21 cellular contexts compared by ENCODE assay signal in the genomic region with DNA sequence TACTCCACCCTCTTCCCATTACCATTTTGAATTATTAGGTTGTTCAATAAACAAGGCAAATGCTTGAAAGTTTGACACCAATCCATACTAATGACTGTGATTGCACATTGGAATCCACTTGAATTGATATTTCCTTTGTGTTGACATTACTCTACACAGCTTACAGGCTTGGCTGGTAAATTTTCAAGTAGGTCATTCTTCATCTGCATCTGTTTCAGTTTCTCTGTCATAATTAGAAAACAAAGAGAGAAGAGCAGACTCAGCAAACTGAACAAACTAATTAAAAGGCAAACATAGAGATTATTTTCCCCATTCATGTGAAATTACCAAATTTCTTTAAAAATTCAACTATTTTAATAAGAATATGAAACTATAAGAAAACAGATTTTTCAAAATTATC.
"Had no signal": no experiment of that assay in that cellular context is flagged by ENCODE, and none has a peak within 500 bp of the region (broad histone marks: within the 10 kb centered on the region; RNA-seq: fewer than 3 reads in every experiment).

No MANE protein-coding gene starts in this region.

- H3K27me3 ChIP-seq: SJCRH30 had no signal

- H3K36me3 ChIP-seq: SJCRH30 had no signal

- ATAC-seq: HepG2, Panc1, Right ventricle myocardium inferior, SK-N-SH treated with all-trans-retinoic acid at 6 μM for 48 hours had no signal

- H3K4me3 ChIP-seq: SJCRH30 had no signal

- DNase-seq: IMR-90, Kasumi-1, KG1, MV-4-11, NCI-H1048, NCI-H1436, NCI-H187, NCI-H2029, NCI-H2081 treated with DMSO at 0.1 percent for 48 hours, NCI-H2171, NCI-H345, NCI-H446 treated with DMSO at 0.1 percent for 48 hours, NCI-H510A treated with DMSO at 0.1 percent for 48 hours, NCI-H748 treated with DMSO at 0.1 percent for 48 hours, SHP77 treated with DMSO at 0.1 percent for 48 hours, SJCRH30, T-helper 1 cell had no signal

- H3K27ac ChIP-seq: SJCRH30 had no signal

- H3K9me3 ChIP-seq: SJCRH30 had no signal

- H3K4me1 ChIP-seq: SJCRH30 had no signal
